8 cellular contexts compared by ENCODE assay signal in the genomic region with DNA sequence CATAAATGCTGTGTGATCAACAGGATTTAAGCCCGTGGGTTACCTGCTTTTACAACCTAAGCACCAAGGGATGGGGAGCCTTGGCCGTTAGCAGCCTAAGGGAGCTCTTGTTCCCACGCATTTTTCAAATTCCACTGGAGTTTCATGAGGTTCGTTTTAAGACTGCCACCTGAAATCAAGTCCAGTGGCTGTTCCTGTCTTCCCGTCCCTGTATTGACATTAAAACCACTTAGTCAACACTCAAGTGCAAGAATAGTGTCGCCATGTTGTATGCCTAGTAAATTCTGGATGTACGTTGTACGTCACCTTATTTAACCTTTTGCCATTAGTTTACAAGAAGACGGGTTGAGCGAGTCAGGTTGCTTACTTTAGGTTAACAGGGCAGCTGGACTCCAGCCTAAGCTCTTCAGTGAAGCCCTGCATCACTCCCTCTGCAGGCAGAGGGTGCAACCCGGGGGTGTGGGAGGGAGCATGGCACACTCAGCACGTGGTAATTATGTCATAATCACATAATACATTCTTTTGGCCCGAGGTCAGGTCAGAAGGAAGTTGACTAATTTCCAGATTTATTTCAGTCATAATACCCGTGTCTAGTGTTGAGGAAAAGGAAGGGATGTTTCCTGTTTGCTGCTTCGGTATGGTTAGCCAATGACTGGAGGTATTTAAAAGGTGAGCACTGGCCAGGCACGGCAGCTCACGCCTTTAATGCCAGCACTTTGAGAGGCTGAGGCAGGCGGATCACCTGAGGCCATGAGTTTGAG. TPM values are rescaled to one million over a fixed set of nuclear protein-coding genes. Genes with fewer than 3 reads are reported as not detected.
DNase-seq lines count a peak whose midpoint lies in the region; ATAC-seq, FAIRE-seq and TF ChIP-seq lines count a peak whose summit lies in the region.

No MANE protein-coding gene starts in this region.

- H3K18ac ChIP-seq in H1 (ENCODE audit: extremely low read depth, low read length), result no peak overlapping the region

- peak overlapping the region in 1 of 2 experiments; percentile 21; a peak in 1 of 4 replicates for H3K4me2 ChIP-seq in H1 (ENCODE audit: insufficient read depth in 1 of 2, low read depth in 2 of 2, low read length in 2 of 2)

- H3K27me3 ChIP-seq in HL-60 (ENCODE audit: insufficient read depth, poor library complexity, severe bottlenecking) (no peaks in the 10 kb centered on the region), H1 (replicated peaks in 1 of 4; ENCODE audit: control insufficient read depth in 3 of 4, extremely low read depth in 1 of 4, insufficient read depth in 3 of 4, low read length in 3 of 4) (no peaks in the 10 kb centered on the region), mucosa of rectum (ENCODE audit: control insufficient read depth in 2 of 2, insufficient read depth in 2 of 2, low read length in 2 of 2) (no peaks in the 10 kb centered on the region), upper lobe of left lung (no peaks in the 10 kb centered on the region)

- peaks cover 0 to 4% of the 10 kb centered on the region in 2 experiments; a peak in 1 of 4 replicates for H3K79me2 ChIP-seq in H1 (ENCODE audit: control insufficient read depth in 1 of 2, insufficient read depth in 2 of 2, low read length in 2 of 2)

- TF ChIP-seq EP300 in H1 (IDR thresholded peaks at IDR 0.05; ENCODE audit: borderline replicate concordance in 1 of 2, low read depth in 2 of 2, low read length in 2 of 2), result no peak
- peak in 2 of 4 donors; percentile 83 to 96 for TF ChIP-seq EP300 in upper lobe of left lung (IDR thresholded peaks at IDR 0.05)

- ATAC-seq in upper lobe of left lung (ENCODE audit: low FRiP score in 2 of 2), result peak; percentile 95 to 97

- peaks cover 4% of the 10 kb centered on the region; the same call in 1 of the 2 replicates for H3K79me1 ChIP-seq in H1 (ENCODE audit: low read depth, low read length)

- no peaks in the 10 kb centered on the region for H3K36me3 ChIP-seq in H1 (ENCODE audit: control insufficient read depth in 2 of 4, insufficient read depth in 4 of 4, low read length in 3 of 4)
- H3K36me3 ChIP-seq in mucosa of rectum (ENCODE audit: control insufficient read depth in 2 of 2, insufficient read depth in 2 of 2, low read length in 2 of 2), result no peaks in the 10 kb centered on the region
- H3K36me3 ChIP-seq in upper lobe of left lung, result no peaks in the 10 kb centered on the region

- DNase-seq in NCI-H82 (lab: John Stamatoyannopoulos, UW) (peak; percentile 36), NCI-H82 treated with DMSO at 0.1 percent for 48 hours (lab: John Stamatoyannopoulos, UW; ENCODE audit: unreplicated experiment) (no peak), HL-60 (ENCODE audit: low read depth in 1 of 2, low spot score in 1 of 2) (peak; percentile 73 to 91), SKM-1 treated with dmso at 0.1 percent for 144 hours (lab: John Stamatoyannopoulos, UW; ENCODE audit: unreplicated experiment) (peak; percentile 100), H1 (ENCODE audit: low read depth in 1 of 2, low spot score in 2 of 2) (no peak), upper lobe of left lung (peak in 1 of 2 donors; percentile 95), posterior cingulate gyrus (no peak)

- H3K14ac ChIP-seq in H1 (ENCODE audit: insufficient read length), result no peak overlapping the region

- no peak overlapping the region for H2BK20ac ChIP-seq in H1 (ENCODE audit: low read length)

- H2BK120ac ChIP-seq in H1 (replicated peaks; ENCODE audit: low read depth, low read length), result no peak overlapping the region

- no peak overlapping the region for H4K91ac ChIP-seq in H1 (replicated peaks; ENCODE audit: insufficient read length, low read length)

- H3K4me1 ChIP-seq in H1 (replicated peaks in 1 of 4; ENCODE audit: control insufficient read depth in 3 of 4, insufficient read depth in 4 of 4, low read length in 3 of 4) (peaks cover 0 to 6% (median 1%) of the 10 kb centered on the region in 4 experiments; a peak in 5 of 7 replicates), mucosa of rectum (ENCODE audit: control insufficient read depth in 2 of 2, insufficient read depth in 2 of 2, low read length in 2 of 2) (peaks cover 9 to 17% of the 10 kb centered on the region in 2 donors), upper lobe of left lung (peaks cover 17 to 33% (median 22%) of the 10 kb centered on the region in 4 donors)

- H3K4ac ChIP-seq in H1 (replicated peaks; ENCODE audit: insufficient read length, low read depth, low read length), result no peak overlapping the region

- H3K4me3 ChIP-seq in HL-60 (replicated peaks; ENCODE audit: insufficient read depth, low read length) (no peak overlapping the region), H1 (ENCODE audit: extremely low read depth in 1 of 4, insufficient read depth in 2 of 4, low read depth in 3 of 4, low read length in 4 of 4) (no peak overlapping the region), mucosa of rectum (ENCODE audit: low read length in 2 of 2) (peak overlapping the region; percentile 27 to 28), upper lobe of left lung (no peak overlapping the region)

- H4K8ac ChIP-seq in H1 (ENCODE audit: extremely low read depth, insufficient read depth, low read length), result no peak overlapping the region

- H3K23ac ChIP-seq in H1 (ENCODE audit: insufficient read length), result no peak overlapping the region

- no peak overlapping the region for H2BK5ac ChIP-seq in H1 (ENCODE audit: low read depth, low read length)

- CTCF ChIA-PET in H1 (lab: Charles Lee; ENCODE audit: partially characterized antibody), result interaction anchor here (0.7 to 1.6 kb wide), 3 partner anchors 9 to 15 kb away, joined by 3 to 4 read pairs (median 4); no protein-coding TSS in a partner anchor

- intact Hi-C loops in posterior cingulate gyrus (cut with DNase I), result no loop called here

- 81% methylated on average over 18 of the region's 18 CpGs; no CpG with 5 or more reads in 1 of the 2 experiments for WGBS in H1 (ENCODE audit: extremely low coverage in 1 of 2, insufficient coverage in 1 of 2, insufficient read length in 1 of 2, insufficient replicate concordance in 2 of 2, low coverage in 1 of 2, low lambda C conversion rate in 2 of 2, missing lambda C conversion rate in 1 of 2), 2 experiments
- 22 to 24% methylated on average over 18 of the region's 18 CpGs for WGBS in upper lobe of left lung, 2 donors

- POLR2A ChIA-PET in H1 (lab: Charles Lee; ENCODE audit: partially characterized antibody), result interaction anchor here (0.6 to 1.6 kb wide), 2 partner anchors 43 to 1388 kb away, joined by 3 to 7 read pairs; a partner anchor contains a TSS

- no peaks in the 10 kb centered on the region for H3K23me2 ChIP-seq in H1 (ENCODE audit: low read depth, low read length)

- H2BK15ac ChIP-seq in H1 (ENCODE audit: low read length), result no peak overlapping the region

- TF ChIP-seq POLR2A in H1 (IDR thresholded peaks at IDR 0.05; ENCODE audit: control extremely low read depth in 1 of 2, low read depth in 2 of 2, low read length in 2 of 2) (no peak), upper lobe of left lung (IDR thresholded peaks at IDR 0.05) (no peak)

- no peak overlapping the region for H3K56ac ChIP-seq in H1 (replicated peaks; ENCODE audit: insufficient read length, low read depth, low read length)

- H3K27ac ChIP-seq in HL-60 (replicated peaks) (no peak overlapping the region), H1 (ENCODE audit: low read depth, low read length) (0 out of 2 replicates have a peak overlapping the region, but pooled peaks have one; percentile 2), mucosa of rectum (ENCODE audit: low read depth in 2 of 2, low read length in 2 of 2) (peak overlapping the region; percentile 61 to 77), upper lobe of left lung (peak overlapping the region; percentile 72 to 80 (median 76))

- no peak overlapping the region; the same call in 1 of the 2 replicates for H2AK5ac ChIP-seq in H1 (ENCODE audit: low read depth, low read length)

- no peak for FAIRE-seq in H1 (lab: Jason Lieb, UNC)

- H4K5ac ChIP-seq in H1 (ENCODE audit: insufficient read length, low read depth, low read length), result no peak overlapping the region

- H3K9me3 ChIP-seq in H1 (ENCODE audit: insufficient read depth in 2 of 2, low read depth in 1 of 2, low read length in 1 of 2) (no peaks in the 10 kb centered on the region), mucosa of rectum (ENCODE audit: control insufficient read depth in 2 of 2, low read length in 2 of 2) (no peaks in the 10 kb centered on the region), upper lobe of left lung (no peaks in the 10 kb centered on the region)

- TF ChIP-seq CTCF in HL-60 (IDR thresholded peaks at IDR 0.05; ENCODE audit: insufficient read depth, low read length), result no peak
- peak in 1 of 3 experiments; percentile 9; a peak in 1 of 4 replicates for TF ChIP-seq CTCF in H1 (IDR thresholded peaks at IDR 0.05; ENCODE audit: control extremely low read depth in 1 of 3, insufficient read depth in 1 of 3, low read depth in 1 of 3, low read length in 3 of 3)
- peak in 5 of 6 experiments; percentile 15 to 43 (median 18) for TF ChIP-seq CTCF in upper lobe of left lung (IDR thresholded peaks at IDR 0.05)

- H2BK12ac ChIP-seq in H1 (ENCODE audit: low read depth, low read length), result no peak overlapping the region

- H4K20me1 ChIP-seq in H1 (replicated peaks in 1 of 2; ENCODE audit: control insufficient read depth in 1 of 2, insufficient read depth in 2 of 2, low read length in 2 of 2), result no peaks in the 10 kb centered on the region

- H2AFZ ChIP-seq in H1 (ENCODE audit: low read length), result no peak overlapping the region

- TF ChIP-seq RAD21 in H1 (IDR thresholded peaks at IDR 0.05 in 1 of 2, conservative IDR thresholded peaks at IDR 0.05 in 1 of 2; ENCODE audit: low read depth in 2 of 2, low read length in 2 of 2), result no peak

- H3K9ac ChIP-seq in H1 (replicated peaks in 1 of 4; ENCODE audit: extremely low read depth in 1 of 4, low read depth in 3 of 4, low read length in 3 of 4) (no peak overlapping the region; a peak in 1 of 7 replicates), mucosa of rectum (ENCODE audit: low read depth in 1 of 2, low read length in 2 of 2) (no peak overlapping the region)

RNA-seq across cellular contexts. Expression of a gene that starts 42.5 kb away (rescaled TPM):
- total RNA-seq in H1 (2021; fragmentation: NEBNext Ultra II Directional; extraction: Animal tissue kit (Norgen Biotek cat#: 25700)), result 21.3 TPM in 2 replicates
- polyA plus RNA-seq in H1 (2011; rRNA removed), result 3.5 and 5.3 TPM in 2 replicates
- polyA plus RNA-seq in H1 (2011; cell fraction: cytosol; rRNA removed), result 6.3 TPM
- polyA plus RNA-seq in H1 (2011; cell fraction: nucleus; rRNA removed), result 5.5 TPM
- polyA plus RNA-seq in H1 (2012, experiment 1 of 2), result 7.6 to 12.5 TPM (median 10.6 TPM) in 4 replicates
- polyA plus RNA-seq in H1 (2012, experiment 2 of 2), result 0.63 TPM
- 9.6 TPM for polyA plus RNA-seq in H1 (2013, experiment 1 of 2)
- 11.0 TPM for polyA plus RNA-seq in H1 (2013, experiment 2 of 2)
- polyA minus RNA-seq in H1 (2011; rRNA and poly(A)+ RNA removed), result 22.7 and 26.2 TPM in 2 replicates
- 11.8 TPM for polyA minus RNA-seq in H1 (2011; cell fraction: cytosol; rRNA and poly(A)+ RNA removed)
- 16.9 TPM for polyA minus RNA-seq in H1 (2011; cell fraction: nucleus; rRNA and poly(A)+ RNA removed)
- 10 to 100 TPM; 22.1 to 40.1 (median 29.2) TPM for total RNA-seq in upper lobe of left lung

RNA-seq across cellular contexts. Expression of a gene that starts 42.7 kb away (rescaled TPM):
- total RNA-seq in H1 (2021; fragmentation: NEBNext Ultra II Directional; extraction: Animal tissue kit (Norgen Biotek cat#: 25700)), result 20.5 and 22.0 TPM in 2 replicates
- polyA plus RNA-seq in H1 (2011; rRNA removed), result 6.9 and 10.4 TPM in 2 replicates
- polyA plus RNA-seq in H1 (2011; cell fraction: cytosol; rRNA removed), result 14.1 TPM
- 7.5 TPM for polyA plus RNA-seq in H1 (2011; cell fraction: nucleus; rRNA removed)
- 11.9 to 20.8 TPM (median 14.0 TPM) in 4 replicates for polyA plus RNA-seq in H1 (2012, experiment 1 of 2)
- polyA plus RNA-seq in H1 (2012, experiment 2 of 2), result 2.5 TPM
- polyA plus RNA-seq in H1 (2013, experiment 1 of 2), result 16.2 TPM
- 16.4 TPM for polyA plus RNA-seq in H1 (2013, experiment 2 of 2)
- 6.2 and 7.3 TPM in 2 replicates for polyA minus RNA-seq in H1 (2011; rRNA and poly(A)+ RNA removed)
- polyA minus RNA-seq in H1 (2011; cell fraction: cytosol; rRNA and poly(A)+ RNA removed), result 6.2 TPM
- 9.0 TPM for polyA minus RNA-seq in H1 (2011; cell fraction: nucleus; rRNA and poly(A)+ RNA removed)
- total RNA-seq in upper lobe of left lung, result 10 to 100 TPM in 3 of 6 donors, 1 to 10 TPM in 3; 2.0 to 12.0 (median 9.7) TPM

Comparison
In these comparisons a context has a peak if more than half of its experiments do, and no peak if none do; other contexts are left out.
1. DNase-seq: peak in NCI-H82 (single experiment), HL-60 (2 of 2) and SKM-1 treated with dmso at 0.1 percent for 144 hours (single experiment); none in NCI-H82 treated with DMSO at 0.1 percent for 48 hours (single experiment), H1 (0 of 2) and posterior cingulate gyrus (0 of 10).
2. H3K4me3 ChIP-seq: peak in mucosa of rectum (2 of 2); none in HL-60 (single experiment), H1 (0 of 4) and upper lobe of left lung (0 of 4).